Comparison of ENCODE assay signal across 8 cellular contexts in the genomic region with DNA sequence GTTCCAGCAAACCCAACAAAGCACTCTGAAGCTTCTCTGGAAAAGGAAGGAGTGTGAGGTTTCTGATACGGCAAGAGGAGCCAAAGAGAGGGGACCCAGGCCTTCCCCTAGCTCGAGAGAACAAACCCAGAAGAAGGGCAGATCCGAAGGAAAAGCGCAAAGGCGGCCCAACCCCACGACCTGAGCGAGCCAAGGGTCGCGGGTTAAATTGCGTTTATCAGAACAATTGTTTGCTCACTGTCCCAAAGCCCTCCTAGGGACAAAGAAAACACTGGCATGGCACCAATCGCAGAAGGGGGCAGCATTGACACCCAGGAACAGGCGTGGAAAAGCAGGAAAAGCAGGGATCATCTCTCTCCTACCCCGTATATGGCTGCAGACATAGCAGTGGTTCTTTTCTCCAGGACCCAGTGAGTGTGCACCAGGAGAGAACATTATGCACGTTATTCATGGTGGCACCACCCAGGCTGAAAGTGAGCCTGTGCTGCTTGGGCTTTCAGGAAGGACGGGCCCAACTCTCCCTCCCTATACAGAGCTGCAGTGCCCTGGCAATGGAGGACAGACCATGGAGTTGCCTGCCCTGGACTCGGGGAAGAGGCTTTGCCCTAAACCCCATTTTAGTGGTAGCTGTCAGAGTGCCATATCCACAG.
DNase-seq lines count a peak whose midpoint lies in the region; ATAC-seq, FAIRE-seq and TF ChIP-seq lines count a peak whose summit lies in the region.
"Not testable (repeated sequence)": the region's sequence is repeated elsewhere in the genome, so short reads cannot be mapped to it uniquely, and the experiment has no call there.

No MANE protein-coding gene starts in this region.

- TF ChIP-seq CTCF in A549 (IDR thresholded peaks at IDR 0.05); GM12864 (IDR thresholded peaks at IDR 0.05; ENCODE audit: low read depth, low read length, missing control alignments); PC-3 (conservative IDR thresholded peaks at IDR 0.05; ENCODE audit: low read depth, low read length); colonic mucosa (IDR thresholded peaks at IDR 0.05); heart right ventricle (IDR thresholded peaks at IDR 0.05); osteocyte (IDR thresholded peaks at IDR 0.05): not testable (repeated sequence)

- not testable (repeated sequence) for H3K36me3 ChIP-seq in PC-3 (ENCODE audit: low read depth, low read length); colonic mucosa; heart right ventricle

- intact Hi-C loops in PC-3 (cut with micrococcal nuclease); colonic mucosa (cut with DNase I); heart right ventricle (cut with DNase I): not testable (repeated sequence)

- H3K4me2 ChIP-seq in A549: peak overlapping the region; percentile 38; the same call in 2 of the 3 replicates
- H3K4me2 ChIP-seq in PC-3 (ENCODE audit: low read length): peak overlapping the region; percentile 39; the same call in 1 of the 2 replicates

- not testable (repeated sequence) for TF ChIP-seq EP300 in A549 (IDR thresholded peaks at IDR 0.05)

- H3K9me2 ChIP-seq in PC-3 (replicated peaks; ENCODE audit: low read length): not testable (repeated sequence)

- 48% methylated on average over 13 of the region's 16 CpGs for WGBS in A549 (ENCODE audit: missing lambda C conversion rate)
- WGBS in heart right ventricle, 2 donors: 1 to 2% methylated on average over 9 to 13 of the region's 16 CpGs

- H3K4me1 ChIP-seq in A549; PC-3 (ENCODE audit: insufficient read depth, low read length); colonic mucosa; heart right ventricle: not testable (repeated sequence)

- not testable (repeated sequence) for H3K9ac ChIP-seq in PC-3 (ENCODE audit: low read length); colonic mucosa (ENCODE audit: low read depth in 2 of 2, low read length in 2 of 2)

- peak overlapping the region; percentile 24 for H3K4me3 Mint-ChIP-seq in activated CD4-positive, alpha-beta memory T cell treated with anti-CD3 and anti-CD28 coated beads, Interleukin-2, amount 10 ng/mL, durations not matched to agents 7 days and 5 days
- H3K4me3 Mint-ChIP-seq in osteocyte (ENCODE audit: unreplicated experiment): peak overlapping the region; percentile 38

- POLR2A ChIA-PET in A549 (lab: Yijun Ruan, JAX); PC-3 (lab: Charles Lee; ENCODE audit: unreplicated experiment); activated CD4-positive, alpha-beta memory T cell treated with anti-CD3 and anti-CD28 coated beads, Interleukin-2, amount 10 ng/mL, durations not matched to agents 7 days and 5 days (lab: Charles Lee): not testable (repeated sequence)

- H2AFZ ChIP-seq in PC-3 (ENCODE audit: low read length): not testable (repeated sequence)

- not testable (repeated sequence) for H3K27me3 Mint-ChIP-seq in activated CD4-positive, alpha-beta memory T cell treated with anti-CD3 and anti-CD28 coated beads, Interleukin-2, amount 10 ng/mL, durations not matched to agents 7 days and 5 days; osteocyte (ENCODE audit: unreplicated experiment)

- not testable (repeated sequence) for H3K79me2 ChIP-seq in PC-3 (ENCODE audit: low read length)

- not testable (repeated sequence) for H3F3A ChIP-seq in PC-3 (ENCODE audit: low read length, unreplicated experiment)

- H3K27me3 ChIP-seq in PC-3 (ENCODE audit: low read length); colonic mucosa; heart right ventricle: not testable (repeated sequence)

- not testable (repeated sequence) for TF ChIP-seq RAD21 in A549 (conservative IDR thresholded peaks at IDR 0.05 in 1 of 2, IDR thresholded peaks at IDR 0.05 in 1 of 2)

- not testable (repeated sequence) for H3K9me3 ChIP-seq in A549; PC-3 (ENCODE audit: low read length); colonic mucosa; heart right ventricle

- not testable (repeated sequence) for BruUV-seq in PC-3 (replicated peaks; lab: Mats Ljungman, UMichigan)

- peak overlapping the region; percentile 25; the same call in 1 of the 3 replicates for H3K4me3 ChIP-seq in A549
- peak overlapping the region; percentile 27 for H3K4me3 ChIP-seq in GM12864 (ENCODE audit: low read depth, low read length)
- peak overlapping the region; percentile 40; the same call in 1 of the 2 replicates for H3K4me3 ChIP-seq in PC-3 (ENCODE audit: low read length)
- H3K4me3 ChIP-seq in colonic mucosa: not testable (repeated sequence)
- peak overlapping the region in 2 of 10 donors; percentile 55 to 59 for H3K4me3 ChIP-seq in heart right ventricle

- not testable (repeated sequence) for H4K20me1 ChIP-seq in PC-3 (ENCODE audit: low read length)

- ATAC-seq in A549: peak; percentile 25 to 38; a peak in 5 of 6 replicates
- ATAC-seq in PC-3: peak; percentile 24
- peak in 5 of 8 donors; percentile 7 to 43 (median 23) for ATAC-seq in heart right ventricle
- peak; percentile 55 for ATAC-seq in left lobe of liver

- not testable (repeated sequence) for H3K27ac ChIP-seq in A549; PC-3 (ENCODE audit: low read length); colonic mucosa; heart right ventricle

- not testable (repeated sequence) for H3K9me3 Mint-ChIP-seq in activated CD4-positive, alpha-beta memory T cell treated with anti-CD3 and anti-CD28 coated beads, Interleukin-2, amount 10 ng/mL, durations not matched to agents 7 days and 5 days; osteocyte (ENCODE audit: unreplicated experiment)

- H3K27ac Mint-ChIP-seq in activated CD4-positive, alpha-beta memory T cell treated with anti-CD3 and anti-CD28 coated beads, Interleukin-2, amount 10 ng/mL, durations not matched to agents 7 days and 5 days; osteocyte (ENCODE audit: unreplicated experiment): not testable (repeated sequence)

- FAIRE-seq in A549 (lab: Jason Lieb, UNC): not testable (repeated sequence)

- not testable (repeated sequence) for TF ChIP-seq POLR2A in A549 (IDR thresholded peaks at IDR 0.05; ENCODE audit: low read length)

- CTCF ChIA-PET in A549 (lab: Yijun Ruan, JAX); PC-3 (lab: Charles Lee); activated CD4-positive, alpha-beta memory T cell treated with anti-CD3 and anti-CD28 coated beads, Interleukin-2, amount 10 ng/mL, durations not matched to agents 7 days and 5 days (lab: Charles Lee): not testable (repeated sequence)

- not testable (repeated sequence) for DNase-seq in A549 (ENCODE audit: low read depth in 1 of 2, low spot score in 1 of 2); GM12864 (ENCODE audit: low read depth); PC-3; activated CD4-positive, alpha-beta memory T cell treated with anti-CD3 and anti-CD28 coated beads, Interleukin-2, amount 10 ng/mL, durations not matched to agents 7 days and 5 days; heart right ventricle; left lobe of liver (ENCODE audit: low spot score); osteocyte (ENCODE audit: extremely low spot score, unreplicated experiment)
- DNase-seq in colonic mucosa: peak; percentile 12

- H3K4me1 Mint-ChIP-seq in activated CD4-positive, alpha-beta memory T cell treated with anti-CD3 and anti-CD28 coated beads, Interleukin-2, amount 10 ng/mL, durations not matched to agents 7 days and 5 days; osteocyte (ENCODE audit: unreplicated experiment): not testable (repeated sequence)

- H3K36me3 Mint-ChIP-seq in activated CD4-positive, alpha-beta memory T cell treated with anti-CD3 and anti-CD28 coated beads, Interleukin-2, amount 10 ng/mL, durations not matched to agents 7 days and 5 days (ENCODE audit: low read depth); osteocyte (ENCODE audit: unreplicated experiment): not testable (repeated sequence)
